Comparison of ENCODE assay signal across 13 cellular contexts in genomic region chr10:132872658-132873057, GRCh38.
"Had no signal": no experiment of that assay in that cellular context is flagged by ENCODE, and none has a peak within 500 bp of the region (broad histone marks: within the 10 kb centered on the region; RNA-seq: fewer than 3 reads in every experiment).

No MANE protein-coding gene starts in this region.

- H3K9me3 Mint-ChIP-seq: activated T-helper 2 cell treated with anti-CD3 and anti-CD28 coated beads, Interferon-gamma antibody, Interleukin-2, Interleukin-4, amounts not matched to agents 10 μg/mL and 5 μg/mL and 100 μg/mL, durations not matched to agents 14 hours and 24 hours and 36 hours; stimulated activated effector memory CD8-positive, alpha-beta T cell treated with anti-CD3 and anti-CD28 coated beads, Interleukin-12 subunit alpha, Interleukin-12 subunit beta, amount 100 ng/mL, for 72 hours had no signal

- DNase-seq: activated naive CD4-positive, alpha-beta T cell treated with anti-CD3 and anti-CD28 coated beads, Interleukin-2, amount 50 U/mL, for 16 hours; dermis blood vessel endothelial cell; midbrain; retina; stimulated activated CD4-positive, alpha-beta T cell treated with anti-CD3 and anti-CD28 coated beads, Interleukin-4, amount 100 ng/mL, for 1 hour; T1000 had no signal

- H3K4me1 ChIP-seq: adrenal gland, left lung had no signal

- H3K4me3 Mint-ChIP-seq: nephron; stimulated activated effector memory CD8-positive, alpha-beta T cell treated with anti-CD3 and anti-CD28 coated beads, Interleukin-12 subunit alpha, Interleukin-12 subunit beta, amount 100 ng/mL, for 72 hours had no signal

- ATAC-seq: left lung; stimulated activated effector memory CD8-positive, alpha-beta T cell treated with anti-CD3 and anti-CD28 coated beads, Interleukin-12 subunit alpha, Interleukin-12 subunit beta, amount 100 ng/mL, for 72 hours had no signal

- H3K27ac Mint-ChIP-seq: activated T-helper 2 cell treated with anti-CD3 and anti-CD28 coated beads, Interferon-gamma antibody, Interleukin-2, Interleukin-4, amounts not matched to agents 10 μg/mL and 5 μg/mL and 100 μg/mL, durations not matched to agents 14 hours and 24 hours and 36 hours; nephron; stimulated activated effector memory CD8-positive, alpha-beta T cell treated with anti-CD3 and anti-CD28 coated beads, Interleukin-12 subunit alpha, Interleukin-12 subunit beta, amount 100 ng/mL, for 72 hours had no signal

- H3K27ac ChIP-seq: adrenal gland, hepatocyte, left lung, skin epidermis had no signal

- H3K36me3 Mint-ChIP-seq: stimulated activated effector memory CD8-positive, alpha-beta T cell treated with anti-CD3 and anti-CD28 coated beads, Interleukin-12 subunit alpha, Interleukin-12 subunit beta, amount 100 ng/mL, for 72 hours had no signal

- H3K9me3 ChIP-seq: adrenal gland had no signal

- H3K4me1 Mint-ChIP-seq: nephron; stimulated activated effector memory CD8-positive, alpha-beta T cell treated with anti-CD3 and anti-CD28 coated beads, Interleukin-12 subunit alpha, Interleukin-12 subunit beta, amount 100 ng/mL, for 72 hours had no signal

- H3K4me3 ChIP-seq: adrenal gland, hepatocyte, left lung, skin epidermis had no signal

- H3K36me3 ChIP-seq: adrenal gland, left lung had no signal

- H3K27me3 ChIP-seq: hepatocyte had no signal
